In genomic region chr6:13513606-13514502, GRCh38 we compare ENCODE assay signal across 23 cellular contexts. TPM values are rescaled to one million over a fixed set of nuclear protein-coding genes. Genes with fewer than 3 reads are reported as not detected.
DNase-seq lines count a peak whose midpoint lies in the region; ATAC-seq and TF ChIP-seq lines count a peak whose summit lies in the region.
"Had no signal": no experiment of that assay in that cellular context is flagged by ENCODE, and none has a peak within 500 bp of the region (broad histone marks: within the 10 kb centered on the region; RNA-seq: fewer than 3 reads in every experiment).

No MANE protein-coding gene starts in this region.

- H3K36me3 ChIP-seq in naive thymus-derived CD4-positive, alpha-beta T cell (ENCODE audit: control insufficient read depth in 2 of 3, insufficient read depth in 3 of 3, low read length in 3 of 3), result no peaks in the 10 kb centered on the region
- H3K36me3 ChIP-seq in CD8-positive, alpha-beta T cell (ENCODE audit: insufficient read depth, low read length), result no peaks in the 10 kb centered on the region
- H3K36me3 ChIP-seq: cardiac muscle cell, lower lobe of right lung had no signal

- no peaks in the 10 kb centered on the region for H3K9me3 ChIP-seq in naive thymus-derived CD4-positive, alpha-beta T cell (ENCODE audit: control insufficient read depth in 2 of 3, low read length in 3 of 3)
- no peaks in the 10 kb centered on the region for H3K9me3 ChIP-seq in CD8-positive, alpha-beta T cell (ENCODE audit: low read length)
- H3K9me3 ChIP-seq: lower lobe of right lung had no signal

- no peak overlapping the region for H3K4me3 Mint-ChIP-seq in activated T-helper 17 cell treated with anti-CD3 and anti-CD28 coated beads, Interleukin-2, amount 50 U/mL, for 72 hours
- H3K4me3 Mint-ChIP-seq in naive thymus-derived CD4-positive, alpha-beta T cell, result no peak overlapping the region
- H3K4me3 Mint-ChIP-seq in CD8-positive, alpha-beta T cell, result no peak overlapping the region

- no peaks in the 10 kb centered on the region for H3K27me3 ChIP-seq in naive thymus-derived CD4-positive, alpha-beta T cell (ENCODE audit: control insufficient read depth in 2 of 2, insufficient read depth in 2 of 2, low read length in 2 of 2)
- H3K27me3 ChIP-seq in CD8-positive, alpha-beta T cell (ENCODE audit: insufficient read depth, low read length), result no peaks in the 10 kb centered on the region
- H3K27me3 ChIP-seq: cardiac muscle cell, dorsolateral prefrontal cortex had no signal

- H3K27ac ChIP-seq in naive thymus-derived CD4-positive, alpha-beta T cell (ENCODE audit: low read depth, low read length), result no peak overlapping the region
- no peak overlapping the region for H3K27ac ChIP-seq in CD8-positive, alpha-beta T cell (ENCODE audit: low read depth, low read length)
- H3K27ac ChIP-seq: C4-2B, cardiac muscle cell, dorsolateral prefrontal cortex, lower lobe of right lung, SK-N-MC had no signal

- no peak for TF ChIP-seq CTCF in CD8-positive, alpha-beta T cell (IDR thresholded peaks at IDR 0.05)

- no peak overlapping the region for H3K4me3 ChIP-seq in naive thymus-derived CD4-positive, alpha-beta T cell (ENCODE audit: low read length)
- H3K4me3 ChIP-seq in CD8-positive, alpha-beta T cell (ENCODE audit: low read depth, low read length), result no peak overlapping the region
- H3K4me3 ChIP-seq: cardiac muscle cell, dorsolateral prefrontal cortex, lower lobe of right lung, SK-N-MC had no signal

- H3K9me3 Mint-ChIP-seq in activated T-helper 17 cell treated with anti-CD3 and anti-CD28 coated beads, Interleukin-2, amount 50 U/mL, for 72 hours, result no peaks in the 10 kb centered on the region
- peaks cover 0 to 5% (median 0%) of the 10 kb centered on the region in 11 donors for H3K9me3 Mint-ChIP-seq in naive thymus-derived CD4-positive, alpha-beta T cell
- H3K9me3 Mint-ChIP-seq in CD8-positive, alpha-beta T cell, result no peaks in the 10 kb centered on the region

- CTCF ChIA-PET in naive thymus-derived CD4-positive, alpha-beta T cell (lab: Charles Lee), result no interaction called here
- CTCF ChIA-PET in CD8-positive, alpha-beta T cell (lab: Charles Lee), result no interaction called here

- peaks cover 4% of the 10 kb centered on the region for H3K27me3 Mint-ChIP-seq in activated T-helper 17 cell treated with anti-CD3 and anti-CD28 coated beads, Interleukin-2, amount 50 U/mL, for 72 hours
- H3K27me3 Mint-ChIP-seq in naive thymus-derived CD4-positive, alpha-beta T cell, result peaks cover 0 to 24% (median 0%) of the 10 kb centered on the region in 5 donors
- H3K27me3 Mint-ChIP-seq in CD8-positive, alpha-beta T cell (ENCODE audit: low read depth), result no peaks in the 10 kb centered on the region

- ATAC-seq in GM18867 (IDR thresholded peaks at IDR 0.05; ENCODE audit: unreplicated experiment), result peak; percentile 72
- peak; percentile 39 for ATAC-seq in activated T-helper 17 cell treated with anti-CD3 and anti-CD28 coated beads, Interleukin-2, amount 50 U/mL, for 72 hours (replicated peaks)
- ATAC-seq in naive thymus-derived CD4-positive, alpha-beta T cell, result peak; percentile 22
- ATAC-seq in CD8-positive, alpha-beta T cell, result no peak

- DNase-seq in M059J (ENCODE audit: low read depth), result peak; percentile 57
- no peak for DNase-seq in naive thymus-derived CD4-positive, alpha-beta T cell
- DNase-seq in CD8-positive, alpha-beta T cell, result no peak
- DNase-seq in HCEC 1CT, result no peak
- DNase-seq in activated CD4-positive, alpha-beta T cell treated with anti-CD3 and anti-CD28 coated beads, Interleukin-2, amount 50 U/mL, for 48 hours, result no peak
- no peak for DNase-seq in DMS79 treated with DMSO at 0.1 percent for 48 hours (lab: John Stamatoyannopoulos, UW)
- DNase-seq: activated CD4-positive, CD25-positive, alpha-beta regulatory T cell treated with anti-CD3 and anti-CD28 coated beads, Interleukin-2, amount 50 U/mL, for 72 hours; activated effector memory CD4-positive, alpha-beta T cell treated with Interleukin-2 at 50 U/mL for 16 hours; dorsolateral prefrontal cortex; GOT3; hypothalamus; Karpas-422; lower lobe of right lung; NCI-H1417; NCI-H510A treated with DMSO at 0.1 percent for 48 hours; retina; stimulated activated CD8-positive, alpha-beta memory T cell treated with anti-CD3 and anti-CD28 coated beads, Interleukin-4, amount 100 ng/mL, for 48 hours; T1000 had no signal

- POLR2A ChIA-PET in naive thymus-derived CD4-positive, alpha-beta T cell (lab: Charles Lee), result interaction anchor here (0.6 kb wide), 1 partner anchor 1227 kb away, joined by 5 read pairs; no protein-coding TSS in a partner anchor
- POLR2A ChIA-PET in CD8-positive, alpha-beta T cell (lab: Charles Lee), result no interaction called here

- H3K4me1 Mint-ChIP-seq in activated T-helper 17 cell treated with anti-CD3 and anti-CD28 coated beads, Interleukin-2, amount 50 U/mL, for 72 hours, result no peaks in the 10 kb centered on the region
- no peaks in the 10 kb centered on the region for H3K4me1 Mint-ChIP-seq in naive thymus-derived CD4-positive, alpha-beta T cell
- H3K4me1 Mint-ChIP-seq in CD8-positive, alpha-beta T cell (ENCODE audit: low read depth), result no peaks in the 10 kb centered on the region

- intact Hi-C loops in naive thymus-derived CD4-positive, alpha-beta T cell (cut with micrococcal nuclease), result no loop called here
- intact Hi-C loops in CD8-positive, alpha-beta T cell (cut with DNase I, micrococcal nuclease), result no loop called here

- no peaks in the 10 kb centered on the region for H3K36me3 Mint-ChIP-seq in activated T-helper 17 cell treated with anti-CD3 and anti-CD28 coated beads, Interleukin-2, amount 50 U/mL, for 72 hours (ENCODE audit: low read depth)
- no peaks in the 10 kb centered on the region for H3K36me3 Mint-ChIP-seq in naive thymus-derived CD4-positive, alpha-beta T cell
- no peaks in the 10 kb centered on the region for H3K36me3 Mint-ChIP-seq in CD8-positive, alpha-beta T cell

- H3K4me1 ChIP-seq in naive thymus-derived CD4-positive, alpha-beta T cell (ENCODE audit: control insufficient read depth in 2 of 2, insufficient read depth in 2 of 2, low read length in 2 of 2), result no peaks in the 10 kb centered on the region
- no peaks in the 10 kb centered on the region for H3K4me1 ChIP-seq in CD8-positive, alpha-beta T cell (ENCODE audit: insufficient read depth, low read length)

- no peak overlapping the region for H3K27ac Mint-ChIP-seq in activated T-helper 17 cell treated with anti-CD3 and anti-CD28 coated beads, Interleukin-2, amount 50 U/mL, for 72 hours
- no peak overlapping the region for H3K27ac Mint-ChIP-seq in naive thymus-derived CD4-positive, alpha-beta T cell
- no peak overlapping the region for H3K27ac Mint-ChIP-seq in CD8-positive, alpha-beta T cell

RNA-seq across cellular contexts. Expression of gene GFOD1, which starts 26.5 kb away (rescaled TPM):
- total RNA-seq in M059J (2014; rRNA removed; shearing (Covaris generic)), result 4.3 and 4.7 TPM in 2 replicates
- 1 to 10 TPM; 1.1 to 2.1 TPM for total RNA-seq in activated T-helper 17 cell treated with anti-CD3 and anti-CD28 coated beads, Interleukin-2, amount 50 U/mL, for 72 hours
- total RNA-seq in naive thymus-derived CD4-positive, alpha-beta T cell, result 10 to 100 TPM in 1 of 5 experiments, 1 to 10 TPM in 2, under 1 TPM in 2; 0.73 to 10.8 (median 2.0) TPM
- polyA plus RNA-seq in naive thymus-derived CD4-positive, alpha-beta T cell, result under 1 TPM in 1 of 2 donors, not detected in 1; 0.24 TPM
- total RNA-seq in CD8-positive, alpha-beta T cell, result 1 to 10 TPM; 5.6 to 7.6 TPM
